11 cellular contexts compared by ENCODE assay signal in genomic region chr7:33619264-33619663, GRCh38.
"Had no signal": no experiment of that assay in that cellular context is flagged by ENCODE, and none has a peak within 500 bp of the region (broad histone marks: within the 10 kb centered on the region; RNA-seq: fewer than 3 reads in every experiment).

No MANE protein-coding gene starts in this region.

- H3K4me2 ChIP-seq: GM23338 had no signal

- H3K4me3 ChIP-seq: GM23248, GM23338, HAP-1 had no signal

- H3K9me3 ChIP-seq: HAP-1 had no signal

- FAIRE-seq: H1, H54 had no signal

- H3K36me3 ChIP-seq: HAP-1 had no signal

- DNase-seq: GM23248, GOT3, H7, H9, HCEC 1CT, HFFc6 had no signal

- H2AFZ ChIP-seq: GM23248, GM23338 had no signal

- H3K9ac ChIP-seq: GM23248 had no signal

- H3K4me1 ChIP-seq: HAP-1 had no signal

- H3K27ac ChIP-seq: GM23248 had no signal

- ATAC-seq: GM23338, HCT116 had no signal
